In the genomic region with DNA sequence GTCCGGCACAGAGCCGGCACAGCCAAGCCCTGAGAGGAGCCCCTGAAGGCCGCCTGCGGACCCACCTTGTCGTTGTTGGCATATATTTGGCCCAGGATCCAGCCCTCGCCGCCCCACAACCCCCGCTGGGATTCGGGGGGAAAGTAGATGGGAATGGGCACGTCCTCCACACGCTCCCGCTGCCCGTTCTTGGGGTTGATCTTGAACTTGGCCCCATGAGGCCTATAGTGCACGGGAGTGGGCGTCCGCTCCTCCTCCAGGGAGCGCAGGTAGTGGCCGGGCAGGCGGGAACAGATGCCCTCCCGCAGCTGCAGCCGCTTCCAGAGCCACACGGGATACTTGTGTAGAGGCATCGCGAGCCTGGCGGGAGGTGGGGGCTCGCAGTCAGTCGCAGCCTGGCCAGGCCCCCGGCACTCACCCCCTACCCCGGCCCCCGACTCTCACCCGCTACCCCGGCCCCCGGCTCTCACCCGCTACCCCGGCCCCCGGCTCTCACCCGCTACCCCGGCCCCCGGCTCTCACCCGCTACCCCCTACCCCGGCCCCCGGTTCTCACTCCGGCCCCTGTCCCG, we compare ENCODE assay signal across 1 cellular context.
TF ChIP-seq lines count a peak whose summit lies in the region.

No MANE protein-coding gene starts in this region.

TF ChIP-seq in A549, 52 proteins besides CTCF, POLR2A, EP300 and RAD21:
- TF ChIP-seq POLR2AphosphoS2 (conservative IDR thresholded peaks at IDR 0.05; ENCODE audit: low read length) (no peak), KDM1A (IDR thresholded peaks at IDR 0.05; ENCODE audit: low read depth) (no peak)
